In the genomic region with DNA sequence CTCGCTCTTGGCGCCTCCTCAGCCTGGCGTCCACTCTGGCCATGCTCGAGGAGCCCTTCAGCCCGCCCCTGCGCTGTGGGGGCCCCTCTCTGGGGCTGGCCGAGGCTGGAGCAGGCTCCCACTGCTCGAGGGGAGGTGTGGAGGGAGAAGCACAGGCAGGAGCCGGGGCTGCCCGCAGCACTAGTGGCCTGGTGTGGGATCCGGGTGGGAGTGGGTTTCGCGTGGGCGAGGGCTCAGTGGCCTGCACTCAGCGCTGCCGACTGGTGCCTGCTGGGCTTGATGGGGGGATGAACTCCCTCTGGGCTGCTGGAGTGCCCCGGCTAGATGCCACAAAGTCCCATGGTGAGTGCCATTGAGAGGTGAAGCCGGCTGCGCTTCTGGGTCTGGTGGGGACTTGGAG, we compare ENCODE assay signal across 18 cellular contexts.
"Had no signal": no experiment of that assay in that cellular context is flagged by ENCODE, and none has a peak within 500 bp of the region (broad histone marks: within the 10 kb centered on the region; RNA-seq: fewer than 3 reads in every experiment).

No MANE protein-coding gene starts in this region.

- H3K4me3 ChIP-seq: colonic mucosa, heart left ventricle, tibial nerve had no signal

- H3K4me3 Mint-ChIP-seq: activated CD8-positive, alpha-beta T cell treated with anti-CD3 and anti-CD28 coated beads, Interleukin-2, amount 10 ng/mL, durations not matched to agents 7 days and 5 days; activated naive CD4-positive, alpha-beta T cell treated with anti-CD3 and anti-CD28 coated beads, Interleukin-2, amount 50 U/mL, for 24 hours; activated T-helper 1 cell treated with anti-CD3 and anti-CD28 coated beads, Interleukin-12 subunit alpha, Interleukin-12 subunit beta, Interleukin-2, Interleukin-4 antibody, amounts not matched to agents 30 ng/mL and 10 ng/mL and 1 ng/mL, durations not matched to agents 14 hours and 24 hours and 36 hours; central memory CD8-positive, alpha-beta T cell; endodermal cell; nephron progenitor cell; stimulated activated naive CD8-positive, alpha-beta T cell treated with anti-CD3 and anti-CD28 coated beads, Interleukin-15, Interleukin-2, amounts not matched to agents 100 ng/mL and 50 ng/mL, for 24 hours had no signal

- H3K4me1 ChIP-seq: colonic mucosa had no signal

- H3K9me3 ChIP-seq: colonic mucosa, heart left ventricle, tibial nerve had no signal

- ATAC-seq: activated CD8-positive, alpha-beta T cell treated with anti-CD3 and anti-CD28 coated beads, Interleukin-2, amount 10 ng/mL, durations not matched to agents 7 days and 5 days; heart left ventricle; left cardiac atrium had no signal

- H3K36me3 Mint-ChIP-seq: activated naive CD4-positive, alpha-beta T cell treated with anti-CD3 and anti-CD28 coated beads, Interleukin-2, amount 50 U/mL, for 24 hours; memory B cell had no signal

- DNase-seq: activated CD4-positive, alpha-beta T cell treated with anti-CD3 and anti-CD28 coated beads, Interleukin-2, amount 50 U/mL, for 1 hour; activated CD4-positive, CD25-positive, alpha-beta regulatory T cell treated with anti-CD3 and anti-CD28 coated beads, Interleukin-2, amount 50 U/mL, for 72 hours; activated CD8-positive, alpha-beta T cell treated with anti-CD3 and anti-CD28 coated beads, Interleukin-2, amount 10 ng/mL, durations not matched to agents 7 days and 5 days; activated gamma-delta T cell; colonic mucosa; endodermal cell; heart left ventricle; left cardiac atrium; nephron progenitor cell; stimulated activated CD4-positive, alpha-beta T cell treated with anti-CD3 and anti-CD28 coated beads, Interleukin-4, amount 100 ng/mL, for 1 hour; WERI-Rb-1 had no signal

- H3K27me3 Mint-ChIP-seq: activated naive CD4-positive, alpha-beta T cell treated with anti-CD3 and anti-CD28 coated beads, Interleukin-2, amount 50 U/mL, for 24 hours; central memory CD8-positive, alpha-beta T cell; memory B cell; stimulated activated naive CD8-positive, alpha-beta T cell treated with anti-CD3 and anti-CD28 coated beads, Interleukin-15, Interleukin-2, amounts not matched to agents 100 ng/mL and 50 ng/mL, for 24 hours had no signal

- H3K27ac Mint-ChIP-seq: activated CD8-positive, alpha-beta T cell treated with anti-CD3 and anti-CD28 coated beads, Interleukin-2, amount 10 ng/mL, durations not matched to agents 7 days and 5 days; activated naive CD4-positive, alpha-beta T cell treated with anti-CD3 and anti-CD28 coated beads, Interleukin-2, amount 50 U/mL, for 24 hours; activated T-helper 1 cell treated with anti-CD3 and anti-CD28 coated beads, Interleukin-12 subunit alpha, Interleukin-12 subunit beta, Interleukin-2, Interleukin-4 antibody, amounts not matched to agents 30 ng/mL and 10 ng/mL and 1 ng/mL, durations not matched to agents 14 hours and 24 hours and 36 hours; endodermal cell; stimulated activated naive CD8-positive, alpha-beta T cell treated with anti-CD3 and anti-CD28 coated beads, Interleukin-15, Interleukin-2, amounts not matched to agents 100 ng/mL and 50 ng/mL, for 24 hours had no signal

- H3K36me3 ChIP-seq: colonic mucosa, heart left ventricle, tibial nerve had no signal

- H3K27me3 ChIP-seq: colonic mucosa, heart left ventricle, tibial nerve had no signal

- H3K27ac ChIP-seq: colonic mucosa, epithelial cell of prostate, tibial nerve, WERI-Rb-1 had no signal

- H3K9me3 Mint-ChIP-seq: activated naive CD4-positive, alpha-beta T cell treated with anti-CD3 and anti-CD28 coated beads, Interleukin-2, amount 50 U/mL, for 24 hours; activated T-helper 1 cell treated with anti-CD3 and anti-CD28 coated beads, Interleukin-12 subunit alpha, Interleukin-12 subunit beta, Interleukin-2, Interleukin-4 antibody, amounts not matched to agents 30 ng/mL and 10 ng/mL and 1 ng/mL, durations not matched to agents 14 hours and 24 hours and 36 hours; central memory CD8-positive, alpha-beta T cell; endodermal cell; memory B cell; nephron progenitor cell; stimulated activated naive CD8-positive, alpha-beta T cell treated with anti-CD3 and anti-CD28 coated beads, Interleukin-15, Interleukin-2, amounts not matched to agents 100 ng/mL and 50 ng/mL, for 24 hours had no signal
